Comparison of ENCODE assay signal across 28 cellular contexts in the genomic region with DNA sequence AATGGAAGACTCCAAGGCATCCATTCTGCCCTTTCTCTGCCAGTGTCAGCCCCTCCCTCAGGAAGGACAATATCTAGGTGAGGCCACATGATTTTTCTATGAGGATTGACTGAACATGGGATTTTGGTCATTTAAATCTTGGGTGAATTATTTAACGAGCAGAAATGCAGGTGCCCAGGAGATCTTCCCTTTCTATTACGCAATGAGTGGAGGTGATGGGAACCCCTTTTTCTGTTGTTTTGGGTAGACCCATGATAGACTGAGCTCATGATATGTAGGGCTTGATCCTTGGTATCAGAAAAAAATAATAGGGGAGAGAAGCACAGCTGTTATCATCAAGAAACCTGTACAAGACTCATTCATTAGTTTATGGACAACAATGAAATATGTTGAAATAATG.
"Had no signal": no experiment of that assay in that cellular context is flagged by ENCODE, and none has a peak within 500 bp of the region (broad histone marks: within the 10 kb centered on the region; RNA-seq: fewer than 3 reads in every experiment).

No MANE protein-coding gene starts in this region.

- H3K9me3 ChIP-seq: colonic mucosa, esophagus muscularis mucosa, esophagus squamous epithelium, gastrocnemius medialis, gastroesophageal sphincter, heart left ventricle, heart right ventricle had no signal

- H3K27me3 ChIP-seq: colonic mucosa, esophagus muscularis mucosa, esophagus squamous epithelium, gastrocnemius medialis, gastroesophageal sphincter, heart left ventricle, heart right ventricle had no signal

- H3K36me3 ChIP-seq: colonic mucosa, esophagus muscularis mucosa, esophagus squamous epithelium, gastrocnemius medialis, gastroesophageal sphincter, heart left ventricle, heart right ventricle had no signal

- DNase-seq: colonic mucosa; cortex of kidney; dermis blood vessel endothelial cell; dorsolateral prefrontal cortex; effector CD4-positive, alpha-beta T cell; effector CD8-positive, alpha-beta T cell; effector memory CD4-positive, alpha-beta T cell; effector memory CD8-positive, alpha-beta T cell; endodermal cell; erythroblast; esophagus squamous epithelium; foreskin fibroblast; foreskin keratinocyte; foreskin melanocyte; gastrocnemius medialis; glutamatergic neuron; head of caudate nucleus; heart left ventricle; heart right ventricle had no signal

- H3K4me3 ChIP-seq: colonic mucosa, coronary artery, dorsolateral prefrontal cortex, esophagus muscularis mucosa, esophagus squamous epithelium, gastrocnemius medialis, gastroesophageal sphincter, heart left ventricle, heart right ventricle had no signal

- FAIRE-seq: colon, endometrium, endothelial cell of umbilical vein, frontal cortex had no signal

- ATAC-seq: effector memory CD8-positive, alpha-beta T cell; esophagus mucosa; foreskin keratinocyte; gastrocnemius medialis; gastroesophageal sphincter; heart left ventricle; heart right ventricle had no signal

- H3K4me1 ChIP-seq: colonic mucosa, esophagus muscularis mucosa, esophagus squamous epithelium, foreskin keratinocyte, gastrocnemius medialis, gastroesophageal sphincter, heart left ventricle, heart right ventricle had no signal

- H3K27ac ChIP-seq: colonic mucosa, coronary artery, dorsolateral prefrontal cortex, epithelial cell of prostate, esophagus muscularis mucosa, esophagus squamous epithelium, foreskin keratinocyte, gastrocnemius medialis, gastroesophageal sphincter, heart left ventricle, heart right ventricle had no signal
